1 cellular context compared by ENCODE assay signal in the genomic region with DNA sequence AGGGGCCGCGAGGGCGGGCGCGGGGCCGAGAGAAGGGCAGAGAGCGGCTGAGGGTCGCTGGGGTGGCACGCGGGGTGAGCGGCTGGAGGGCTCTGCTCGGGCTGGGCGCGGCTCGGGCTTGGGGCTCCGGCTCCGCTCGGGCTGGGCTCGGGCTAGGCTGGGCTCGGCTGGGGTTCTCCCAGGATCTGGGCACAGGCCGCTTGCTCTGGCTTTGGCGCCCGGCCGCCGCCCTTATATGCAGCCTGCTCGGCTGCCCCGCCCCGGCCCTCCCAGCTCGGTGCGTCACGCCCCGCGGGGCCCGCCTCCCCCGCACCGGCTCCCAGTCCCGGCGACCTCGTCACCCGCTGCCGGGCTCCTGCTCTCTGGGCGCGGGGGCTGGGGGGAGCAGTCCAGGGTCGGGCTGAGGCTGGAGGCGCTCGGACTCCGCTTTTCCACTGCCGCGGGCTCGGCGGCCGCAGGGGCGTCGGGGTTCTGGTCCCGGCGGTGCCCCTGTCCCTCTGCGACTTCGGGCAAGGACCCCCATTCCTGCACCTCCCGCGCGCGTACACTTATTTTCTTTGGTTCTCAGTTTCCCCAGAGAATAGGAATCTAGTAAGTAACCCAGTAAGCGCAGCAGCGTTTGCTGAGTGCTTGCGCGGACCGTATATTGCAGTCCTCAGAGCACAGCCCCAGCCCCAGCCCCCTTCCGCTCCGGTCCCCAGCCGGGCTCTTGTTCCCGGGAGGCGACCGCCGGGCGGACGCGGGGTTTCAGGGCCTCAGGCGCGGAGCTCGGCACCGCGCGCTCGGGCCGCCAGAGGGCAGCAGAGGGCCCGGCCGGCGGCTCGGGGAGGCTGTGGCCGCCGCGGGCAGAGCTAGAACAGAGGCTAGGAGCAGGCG.
TF ChIP-seq lines count a peak whose summit lies in the region.

A gene with protein sequence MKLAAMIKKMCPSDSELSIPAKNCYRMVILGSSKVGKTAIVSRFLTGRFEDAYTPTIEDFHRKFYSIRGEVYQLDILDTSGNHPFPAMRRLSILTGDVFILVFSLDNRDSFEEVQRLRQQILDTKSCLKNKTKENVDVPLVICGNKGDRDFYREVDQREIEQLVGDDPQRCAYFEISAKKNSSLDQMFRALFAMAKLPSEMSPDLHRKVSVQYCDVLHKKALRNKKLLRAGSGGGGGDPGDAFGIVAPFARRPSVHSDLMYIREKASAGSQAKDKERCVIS (minus strand): TSS at position 207 of the 876 bp plus-strand sequence. CDS start 214 bp downstream, outside the sequence.

TF ChIP-seq in K562, 482 proteins besides CTCF, POLR2A, EP300 and RAD21 (continued from another document):
- no peak for TF ChIP-seq SNRNP70 (optimal IDR thresholded peaks at IDR 0.05; ENCODE audit: low read depth, low read length)
- no peak for TF ChIP-seq MAFF (IDR thresholded peaks at IDR 0.05; ENCODE audit: low read length)
- no peak for TF ChIP-seq NFE2 (IDR thresholded peaks at IDR 0.05; ENCODE audit: low read depth)
- no peak for TF ChIP-seq ZSCAN29 (IDR thresholded peaks at IDR 0.05)
- TF ChIP-seq, protein P1, sequence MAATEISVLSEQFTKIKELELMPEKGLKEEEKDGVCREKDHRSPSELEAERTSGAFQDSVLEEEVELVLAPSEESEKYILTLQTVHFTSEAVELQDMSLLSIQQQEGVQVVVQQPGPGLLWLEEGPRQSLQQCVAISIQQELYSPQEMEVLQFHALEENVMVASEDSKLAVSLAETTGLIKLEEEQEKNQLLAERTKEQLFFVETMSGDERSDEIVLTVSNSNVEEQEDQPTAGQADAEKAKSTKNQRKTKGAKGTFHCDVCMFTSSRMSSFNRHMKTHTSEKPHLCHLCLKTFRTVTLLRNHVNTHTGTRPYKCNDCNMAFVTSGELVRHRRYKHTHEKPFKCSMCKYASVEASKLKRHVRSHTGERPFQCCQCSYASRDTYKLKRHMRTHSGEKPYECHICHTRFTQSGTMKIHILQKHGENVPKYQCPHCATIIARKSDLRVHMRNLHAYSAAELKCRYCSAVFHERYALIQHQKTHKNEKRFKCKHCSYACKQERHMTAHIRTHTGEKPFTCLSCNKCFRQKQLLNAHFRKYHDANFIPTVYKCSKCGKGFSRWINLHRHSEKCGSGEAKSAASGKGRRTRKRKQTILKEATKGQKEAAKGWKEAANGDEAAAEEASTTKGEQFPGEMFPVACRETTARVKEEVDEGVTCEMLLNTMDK (IDR thresholded peaks at IDR 0.05; ENCODE audit: borderline replicate concordance, insufficient read depth, low read depth, low read length, poor library complexity, severe bottlenecking) = peak; percentile 81
- TF ChIP-seq ZNF778 (CRISPR knock-in tag; IDR thresholded peaks at IDR 0.05) = no peak
- TF ChIP-seq, protein P2, sequence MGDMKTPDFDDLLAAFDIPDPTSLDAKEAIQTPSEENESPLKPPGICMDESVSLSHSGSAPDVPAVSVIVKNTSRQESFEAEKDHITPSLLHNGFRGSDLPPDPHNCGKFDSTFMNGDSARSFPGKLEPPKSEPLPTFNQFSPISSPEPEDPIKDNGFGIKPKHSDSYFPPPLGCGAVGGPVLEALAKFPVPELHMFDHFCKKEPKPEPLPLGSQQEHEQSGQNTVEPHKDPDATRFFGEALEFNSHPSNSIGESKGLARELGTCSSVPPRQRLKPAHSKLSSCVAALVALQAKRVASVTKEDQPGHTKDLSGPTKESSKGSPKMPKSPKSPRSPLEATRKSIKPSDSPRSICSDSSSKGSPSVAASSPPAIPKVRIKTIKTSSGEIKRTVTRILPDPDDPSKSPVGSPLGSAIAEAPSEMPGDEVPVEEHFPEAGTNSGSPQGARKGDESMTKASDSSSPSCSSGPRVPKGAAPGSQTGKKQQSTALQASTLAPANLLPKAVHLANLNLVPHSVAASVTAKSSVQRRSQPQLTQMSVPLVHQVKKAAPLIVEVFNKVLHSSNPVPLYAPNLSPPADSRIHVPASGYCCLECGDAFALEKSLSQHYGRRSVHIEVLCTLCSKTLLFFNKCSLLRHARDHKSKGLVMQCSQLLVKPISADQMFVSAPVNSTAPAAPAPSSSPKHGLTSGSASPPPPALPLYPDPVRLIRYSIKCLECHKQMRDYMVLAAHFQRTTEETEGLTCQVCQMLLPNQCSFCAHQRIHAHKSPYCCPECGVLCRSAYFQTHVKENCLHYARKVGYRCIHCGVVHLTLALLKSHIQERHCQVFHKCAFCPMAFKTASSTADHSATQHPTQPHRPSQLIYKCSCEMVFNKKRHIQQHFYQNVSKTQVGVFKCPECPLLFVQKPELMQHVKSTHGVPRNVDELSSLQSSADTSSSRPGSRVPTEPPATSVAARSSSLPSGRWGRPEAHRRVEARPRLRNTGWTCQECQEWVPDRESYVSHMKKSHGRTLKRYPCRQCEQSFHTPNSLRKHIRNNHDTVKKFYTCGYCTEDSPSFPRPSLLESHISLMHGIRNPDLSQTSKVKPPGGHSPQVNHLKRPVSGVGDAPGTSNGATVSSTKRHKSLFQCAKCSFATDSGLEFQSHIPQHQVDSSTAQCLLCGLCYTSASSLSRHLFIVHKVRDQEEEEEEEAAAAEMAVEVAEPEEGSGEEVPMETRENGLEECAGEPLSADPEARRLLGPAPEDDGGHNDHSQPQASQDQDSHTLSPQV (IDR thresholded peaks at IDR 0.05) = no peak
- TF ChIP-seq, protein P3, sequence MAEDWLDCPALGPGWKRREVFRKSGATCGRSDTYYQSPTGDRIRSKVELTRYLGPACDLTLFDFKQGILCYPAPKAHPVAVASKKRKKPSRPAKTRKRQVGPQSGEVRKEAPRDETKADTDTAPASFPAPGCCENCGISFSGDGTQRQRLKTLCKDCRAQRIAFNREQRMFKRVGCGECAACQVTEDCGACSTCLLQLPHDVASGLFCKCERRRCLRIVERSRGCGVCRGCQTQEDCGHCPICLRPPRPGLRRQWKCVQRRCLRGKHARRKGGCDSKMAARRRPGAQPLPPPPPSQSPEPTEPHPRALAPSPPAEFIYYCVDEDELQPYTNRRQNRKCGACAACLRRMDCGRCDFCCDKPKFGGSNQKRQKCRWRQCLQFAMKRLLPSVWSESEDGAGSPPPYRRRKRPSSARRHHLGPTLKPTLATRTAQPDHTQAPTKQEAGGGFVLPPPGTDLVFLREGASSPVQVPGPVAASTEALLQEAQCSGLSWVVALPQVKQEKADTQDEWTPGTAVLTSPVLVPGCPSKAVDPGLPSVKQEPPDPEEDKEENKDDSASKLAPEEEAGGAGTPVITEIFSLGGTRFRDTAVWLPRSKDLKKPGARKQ (CRISPR knock-in tag; IDR thresholded peaks at IDR 0.05) = no peak
- TF ChIP-seq NCOA1 (IDR thresholded peaks at IDR 0.05; ENCODE audit: low read depth) = no peak
- no peak for TF ChIP-seq SIRT6 (IDR thresholded peaks at IDR 0.05; ENCODE audit: low read depth, low read length)
- no peak for TF ChIP-seq ZNF79 (CRISPR knock-in tag; IDR thresholded peaks at IDR 0.05; ENCODE audit: low read depth)
- TF ChIP-seq HNRNPH1 (optimal IDR thresholded peaks at IDR 0.05; ENCODE audit: low read depth, low read length) = no peak
- peak; percentile 22; the same call in 1 of the 2 replicates for TF ChIP-seq CREB1 (IDR thresholded peaks at IDR 0.05)
- peak; percentile 68 for TF ChIP-seq CREB1 (CRISPR knock-in tag; IDR thresholded peaks at IDR 0.05)
- TF ChIP-seq ZFX (CRISPR knock-in tag; IDR thresholded peaks at IDR 0.05) = peak; percentile 66
- TF ChIP-seq, protein P4, sequence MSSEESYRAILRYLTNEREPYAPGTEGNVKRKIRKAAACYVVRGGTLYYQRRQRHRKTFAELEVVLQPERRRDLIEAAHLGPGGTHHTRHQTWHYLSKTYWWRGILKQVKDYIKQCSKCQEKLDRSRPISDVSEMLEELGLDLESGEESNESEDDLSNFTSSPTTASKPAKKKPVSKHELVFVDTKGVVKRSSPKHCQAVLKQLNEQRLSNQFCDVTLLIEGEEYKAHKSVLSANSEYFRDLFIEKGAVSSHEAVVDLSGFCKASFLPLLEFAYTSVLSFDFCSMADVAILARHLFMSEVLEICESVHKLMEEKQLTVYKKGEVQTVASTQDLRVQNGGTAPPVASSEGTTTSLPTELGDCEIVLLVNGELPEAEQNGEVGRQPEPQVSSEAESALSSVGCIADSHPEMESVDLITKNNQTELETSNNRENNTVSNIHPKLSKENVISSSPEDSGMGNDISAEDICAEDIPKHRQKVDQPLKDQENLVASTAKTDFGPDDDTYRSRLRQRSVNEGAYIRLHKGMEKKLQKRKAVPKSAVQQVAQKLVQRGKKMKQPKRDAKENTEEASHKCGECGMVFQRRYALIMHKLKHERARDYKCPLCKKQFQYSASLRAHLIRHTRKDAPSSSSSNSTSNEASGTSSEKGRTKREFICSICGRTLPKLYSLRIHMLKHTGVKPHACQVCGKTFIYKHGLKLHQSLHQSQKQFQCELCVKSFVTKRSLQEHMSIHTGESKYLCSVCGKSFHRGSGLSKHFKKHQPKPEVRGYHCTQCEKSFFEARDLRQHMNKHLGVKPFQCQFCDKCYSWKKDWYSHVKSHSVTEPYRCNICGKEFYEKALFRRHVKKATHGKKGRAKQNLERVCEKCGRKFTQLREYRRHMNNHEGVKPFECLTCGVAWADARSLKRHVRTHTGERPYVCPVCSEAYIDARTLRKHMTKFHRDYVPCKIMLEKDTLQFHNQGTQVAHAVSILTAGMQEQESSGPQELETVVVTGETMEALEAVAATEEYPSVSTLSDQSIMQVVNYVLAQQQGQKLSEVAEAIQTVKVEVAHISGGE (CRISPR knock-in tag; IDR thresholded peaks at IDR 0.05) = peak in 1 of 3 experiments; percentile 46; a peak in 1 of 6 replicates
- TF ChIP-seq NFIC (IDR thresholded peaks at IDR 0.05) = no peak
- no peak for TF ChIP-seq ETV5 (CRISPR knock-in tag; IDR thresholded peaks at IDR 0.05; ENCODE audit: low read depth)
TF ChIP-seq in K562: peak in this region for 35.
